In the genomic region with DNA sequence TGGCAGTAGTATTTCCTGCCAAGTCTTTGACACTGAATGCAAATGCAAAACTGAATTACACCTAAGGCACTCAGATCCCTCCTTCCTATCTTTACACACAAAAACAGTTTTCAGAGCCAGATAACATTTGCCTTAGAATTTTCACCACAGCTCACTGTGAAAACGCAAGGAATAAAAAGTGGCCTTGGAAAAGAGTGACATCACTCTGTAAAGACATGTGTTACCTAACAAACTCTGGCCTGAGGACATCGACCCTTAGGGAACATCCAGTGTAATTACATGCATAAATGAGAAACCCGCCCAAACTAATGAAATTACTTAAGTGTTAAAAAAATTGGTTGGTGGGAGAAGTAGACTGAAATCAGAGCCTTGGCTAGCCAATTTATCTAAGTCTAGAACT, we compare ENCODE assay signal across 28 cellular contexts.
A peak's percentile ranks its signal among the peaks of the same experiment; 100 is the strongest.
DNase-seq lines count a peak whose midpoint lies in the region; TF ChIP-seq lines count a peak whose summit lies in the region.
"Had no signal": no experiment of that assay in that cellular context is flagged by ENCODE, and none has a peak within 500 bp of the region (broad histone marks: within the 10 kb centered on the region; RNA-seq: fewer than 3 reads in every experiment).

No MANE protein-coding gene starts in this region.

- H3K4me3 ChIP-seq in breast epithelium (no peak overlapping the region), mesenchymal stem cell (ENCODE audit: insufficient read depth in 1 of 2, low read depth in 1 of 2, low read length in 2 of 2) (no peak overlapping the region), tibial artery (no peak overlapping the region), PC-9 (no peak overlapping the region)
- H3K4me3 ChIP-seq: ascending aorta, GM12878, HAP-1, upper lobe of left lung had no signal

- no peaks in the 10 kb centered on the region for H3K4me1 ChIP-seq in breast epithelium
- no peaks in the 10 kb centered on the region for H3K4me1 ChIP-seq in mesenchymal stem cell (ENCODE audit: control insufficient read depth, insufficient read depth, low read depth, low read length)
- peaks cover 0 to 21% (median 3%) of the 10 kb centered on the region in 4 donors for H3K4me1 ChIP-seq in tibial artery
- H3K4me1 ChIP-seq in PC-9 (replicated peaks; ENCODE audit: insufficient read depth) = 0 out of 2 replicates have a peak, but pooled peaks cover 2% of the 10 kb centered on the region

- no peak overlapping the region for H3K27ac ChIP-seq in breast epithelium
- no peak overlapping the region for H3K27ac ChIP-seq in mesenchymal stem cell (ENCODE audit: low read length, poor library complexity, severe bottlenecking)
- H3K27ac ChIP-seq in tibial artery = peak overlapping the region; percentile 27 to 38
- no peak overlapping the region for H3K27ac ChIP-seq in caudate nucleus (ENCODE audit: low read depth, low read length)
- no peak overlapping the region for H3K27ac ChIP-seq in PC-9
- H3K27ac ChIP-seq: 22Rv1, C4-2B, RWPE1, upper lobe of left lung had no signal

- intact Hi-C loops in MCF 10A (cut with micrococcal nuclease) = no loop called here
- intact Hi-C loops in breast epithelium (cut with DNase I; ENCODE audit: low total_unique reads) = no loop called here
- intact Hi-C loops in tibial artery (cut with DNase I; ENCODE audit: low total_unique reads) = no loop called here
- intact Hi-C loops in PC-9 (cut with micrococcal nuclease; ENCODE audit: unreplicated experiment) = no loop called here

- H3K14ac ChIP-seq in mesenchymal stem cell (ENCODE audit: low read length in 2 of 2) = no peak overlapping the region

- H3K4ac ChIP-seq in mesenchymal stem cell (ENCODE audit: low read depth in 1 of 2, low read length in 2 of 2) = no peak overlapping the region

- POLR2A ChIA-PET in MCF 10A (lab: Yijun Ruan, JAX) (interaction anchor here (0.8 to 2.5 kb wide), 8 partner anchors 11 to 118 kb away, joined by 3 to 9 read pairs (median 6); a partner anchor contains a TSS), PC-9 (lab: Charles Lee; ENCODE audit: unreplicated experiment) (no interaction called here)

- H3K79me1 ChIP-seq in mesenchymal stem cell (replicated peaks; ENCODE audit: low read length, poor library complexity, severe bottlenecking) = no peaks in the 10 kb centered on the region

- no peaks in the 10 kb centered on the region for H3K9me2 ChIP-seq in PC-9 (ENCODE audit: insufficient read depth)

- H2BK5ac ChIP-seq in mesenchymal stem cell (ENCODE audit: low read depth, low read length, poor library complexity, severe bottlenecking) = no peak overlapping the region

- 76% methylated on average over 3 of the region's 3 CpGs for WGBS in mesenchymal stem cell

- no peaks in the 10 kb centered on the region for H4K20me1 ChIP-seq in PC-9 (ENCODE audit: insufficient read depth)

- no peak for TF ChIP-seq CTCF in MCF 10A (IDR thresholded peaks at IDR 0.05; ENCODE audit: unreplicated experiment)
- TF ChIP-seq CTCF in breast epithelium (IDR thresholded peaks at IDR 0.05) = no peak
- TF ChIP-seq CTCF in glutamatergic neuron (IDR thresholded peaks at IDR 0.05; ENCODE audit: partially characterized antibody, unreplicated experiment) = no peak
- no peak for TF ChIP-seq CTCF in tibial artery (IDR thresholded peaks at IDR 0.05)
- no peak for TF ChIP-seq CTCF in PC-9 (conservative IDR thresholded peaks at IDR 0.05)

- no peak overlapping the region for H4K91ac ChIP-seq in mesenchymal stem cell (ENCODE audit: low read length)

- CTCF ChIA-PET in MCF 10A (lab: Yijun Ruan, JAX) (interaction anchor here (0.7 to 2.0 kb wide), 7 partner anchors 10 to 289 kb away, joined by 3 to 15 read pairs (median 4); no protein-coding TSS in a partner anchor), PC-9 (lab: Charles Lee) (no interaction called here)

- H3K9ac ChIP-seq in mesenchymal stem cell (ENCODE audit: low read length) = peak overlapping the region; percentile 64

- no peak for DNase-seq in MCF 10A (ENCODE audit: unreplicated experiment)
- DNase-seq in breast epithelium (ENCODE audit: low spot score in 2 of 2) = no peak
- no peak for DNase-seq in glutamatergic neuron
- no peak for DNase-seq in mesenchymal stem cell
- DNase-seq in tibial artery = no peak
- DNase-seq in caudate nucleus (lab: John Stamatoyannopoulos, UW) = no peak
- no peak for DNase-seq in PC-9
- DNase-seq in activated effector memory CD4-positive, alpha-beta T cell treated with Interleukin-2 at 50 U/mL for 16 hours = no peak
- DNase-seq: activated CD4-positive, CD25-positive, alpha-beta regulatory T cell; activated gamma-delta T cell; activated naive CD8-positive, alpha-beta T cell treated with anti-CD3 and anti-CD28 coated beads for 36 hours; activated T-cell treated with anti-CD3 and anti-CD28 coated beads, Interleukin-2, amount 50 U/mL, for 24 hours; COR-L47; erythroblast; mammary epithelial cell; NCI-H1105; NCI-H187; upper lobe of left lung had no signal

- no peaks in the 10 kb centered on the region for H3F3A ChIP-seq in PC-9 (ENCODE audit: insufficient read depth, low read depth)

- H3K27me3 ChIP-seq in breast epithelium = no peaks in the 10 kb centered on the region
- H3K27me3 ChIP-seq in mesenchymal stem cell (ENCODE audit: control insufficient read depth in 1 of 2, insufficient read depth in 1 of 2, low read length in 2 of 2) = no peaks in the 10 kb centered on the region
- H3K27me3 ChIP-seq in tibial artery = no peaks in the 10 kb centered on the region
- no peaks in the 10 kb centered on the region for H3K27me3 ChIP-seq in PC-9 (ENCODE audit: insufficient read depth, low read depth)
- H3K27me3 ChIP-seq: ascending aorta, upper lobe of left lung had no signal

- BruUV-seq in MCF 10A (replicated peaks; lab: Mats Ljungman, UMichigan) (no TSS peak), PC-9 (replicated peaks; lab: Mats Ljungman, UMichigan) (no TSS peak)

- H3K27me3 Mint-ChIP-seq in MCF 10A (ENCODE audit: insufficient read depth, unreplicated experiment) (no peaks in the 10 kb centered on the region), glutamatergic neuron (ENCODE audit: unreplicated experiment) (no peaks in the 10 kb centered on the region)
- H3K27me3 Mint-ChIP-seq: activated naive CD8-positive, alpha-beta T cell treated with anti-CD3 and anti-CD28 coated beads for 36 hours; activated T-cell treated with anti-CD3 and anti-CD28 coated beads, Interleukin-2, amount 50 U/mL, for 24 hours; central memory CD8-positive, alpha-beta T cell; dendritic cell treated with granulocyte-macrophage colony-stimulating factor and Interleukin-4, amounts not matched to agents 40 ng/mL and 50 ng/mL, for 4 days had no signal

- H3K27ac Mint-ChIP-seq in MCF 10A (ENCODE audit: low read depth, unreplicated experiment) (peak overlapping the region; percentile 3), glutamatergic neuron (ENCODE audit: unreplicated experiment) (peak overlapping the region; percentile 65)
- H3K27ac Mint-ChIP-seq: activated naive CD8-positive, alpha-beta T cell treated with anti-CD3 and anti-CD28 coated beads for 36 hours; activated T-cell treated with anti-CD3 and anti-CD28 coated beads, Interleukin-2, amount 50 U/mL, for 24 hours; dendritic cell treated with granulocyte-macrophage colony-stimulating factor and Interleukin-4, amounts not matched to agents 40 ng/mL and 50 ng/mL, for 4 days; T-helper 1 cell treated with Interleukin-12 subunit alpha and Interleukin-12 subunit beta and Interleukin-4 antibody, amounts not matched to agents 30 μg/mL and 1 μg/mL, for 36 hours had no signal

- H3K4me1 Mint-ChIP-seq in MCF 10A (ENCODE audit: insufficient read depth, unreplicated experiment) (peaks cover 16% of the 10 kb centered on the region), glutamatergic neuron (ENCODE audit: low read depth, unreplicated experiment) (peaks cover 15% of the 10 kb centered on the region)
- H3K4me1 Mint-ChIP-seq: activated naive CD8-positive, alpha-beta T cell treated with anti-CD3 and anti-CD28 coated beads for 36 hours; central memory CD8-positive, alpha-beta T cell had no signal

- H2BK120ac ChIP-seq in mesenchymal stem cell (ENCODE audit: low read depth, low read length) = no peak overlapping the region

- no peak overlapping the region for H2AFZ ChIP-seq in mesenchymal stem cell (ENCODE audit: low read depth, low read length)
- no peak overlapping the region for H2AFZ ChIP-seq in PC-9

- no peak overlapping the region for H3K18ac ChIP-seq in mesenchymal stem cell (ENCODE audit: low read depth in 1 of 2, low read length in 2 of 2)

- no peak overlapping the region for H3K4me3 Mint-ChIP-seq in MCF 10A (ENCODE audit: unreplicated experiment)
- no peak overlapping the region for H3K4me3 Mint-ChIP-seq in glutamatergic neuron (ENCODE audit: unreplicated experiment)
- H3K4me3 Mint-ChIP-seq: activated naive CD8-positive, alpha-beta T cell treated with anti-CD3 and anti-CD28 coated beads for 36 hours; activated T-cell treated with anti-CD3 and anti-CD28 coated beads, Interleukin-2, amount 50 U/mL, for 24 hours; central memory CD8-positive, alpha-beta T cell; dendritic cell treated with granulocyte-macrophage colony-stimulating factor and Interleukin-4, amounts not matched to agents 40 ng/mL and 50 ng/mL, for 4 days; neural crest cell; T-helper 1 cell treated with Interleukin-12 subunit alpha and Interleukin-12 subunit beta and Interleukin-4 antibody, amounts not matched to agents 30 μg/mL and 1 μg/mL, for 36 hours had no signal

- H3K36me3 Mint-ChIP-seq in MCF 10A (ENCODE audit: insufficient read depth, unreplicated experiment) (peaks cover 43% of the 10 kb centered on the region), glutamatergic neuron (ENCODE audit: unreplicated experiment) (no peaks in the 10 kb centered on the region)
- H3K36me3 Mint-ChIP-seq: activated naive CD8-positive, alpha-beta T cell treated with anti-CD3 and anti-CD28 coated beads for 36 hours had no signal

- H4K8ac ChIP-seq in mesenchymal stem cell (ENCODE audit: low read length) = no peak overlapping the region

- no peak overlapping the region for H3K4me2 ChIP-seq in mesenchymal stem cell (ENCODE audit: low read length, poor library complexity, severe bottlenecking)
- H3K4me2 ChIP-seq in PC-9 = no peak overlapping the region

- no peak for TF ChIP-seq POLR2A in breast epithelium (IDR thresholded peaks at IDR 0.05)

- no peak overlapping the region for H2AK5ac ChIP-seq in mesenchymal stem cell (ENCODE audit: low read length, severe bottlenecking)

- no peak overlapping the region for H2BK15ac ChIP-seq in mesenchymal stem cell (ENCODE audit: low read depth, poor library complexity, severe bottlenecking)

- H2BK12ac ChIP-seq in mesenchymal stem cell (ENCODE audit: low read length in 2 of 2) = no peak overlapping the region

- no peak overlapping the region for H3K23ac ChIP-seq in mesenchymal stem cell (ENCODE audit: low read length in 2 of 2)

- H3K36me3 ChIP-seq in breast epithelium (no peaks in the 10 kb centered on the region), mesenchymal stem cell (ENCODE audit: control insufficient read depth in 1 of 2, insufficient read depth in 2 of 2, low read depth in 1 of 2, low read length in 2 of 2) (peaks cover 0 to 24% of the 10 kb centered on the region in 2 experiments), tibial artery (peaks cover 10 to 23% (median 22%) of the 10 kb centered on the region in 3 donors), PC-9 (ENCODE audit: low read depth) (no peaks in the 10 kb centered on the region)
- H3K36me3 ChIP-seq: HAP-1, upper lobe of left lung had no signal

- no peaks in the 10 kb centered on the region for H3K79me2 ChIP-seq in PC-9 (ENCODE audit: low read depth)

- H3K9me3 ChIP-seq in breast epithelium (no peaks in the 10 kb centered on the region), mesenchymal stem cell (ENCODE audit: control insufficient read depth, low read length) (no peaks in the 10 kb centered on the region), tibial artery (no peaks in the 10 kb centered on the region), PC-9 (ENCODE audit: insufficient read depth, low read depth) (no peaks in the 10 kb centered on the region)
- H3K9me3 ChIP-seq: ascending aorta, HAP-1, upper lobe of left lung had no signal

- no peaks in the 10 kb centered on the region for H3K9me3 Mint-ChIP-seq in MCF 10A (ENCODE audit: unreplicated experiment)
- no peaks in the 10 kb centered on the region for H3K9me3 Mint-ChIP-seq in glutamatergic neuron (ENCODE audit: unreplicated experiment)
- H3K9me3 Mint-ChIP-seq: activated naive CD8-positive, alpha-beta T cell treated with anti-CD3 and anti-CD28 coated beads for 36 hours; activated T-cell treated with anti-CD3 and anti-CD28 coated beads, Interleukin-2, amount 50 U/mL, for 24 hours; central memory CD8-positive, alpha-beta T cell; dendritic cell treated with granulocyte-macrophage colony-stimulating factor and Interleukin-4, amounts not matched to agents 40 ng/mL and 50 ng/mL, for 4 days; neural crest cell; T-helper 1 cell treated with Interleukin-12 subunit alpha and Interleukin-12 subunit beta and Interleukin-4 antibody, amounts not matched to agents 30 μg/mL and 1 μg/mL, for 36 hours had no signal

Comparison
In these comparisons a context has a peak if more than half of its experiments do, and no peak if none do; other contexts are left out.
1. H3K27ac ChIP-seq: peak in tibial artery (2 of 2); none in breast epithelium (0 of 2), mesenchymal stem cell (single experiment), caudate nucleus (single experiment) and PC-9 (single experiment).